In genomic region chr2:152201466-152201830, GRCh38 we compare ENCODE assay signal across 1 cellular context.
TF ChIP-seq lines count a peak whose summit lies in the region.

No MANE protein-coding gene starts in this region.

TF ChIP-seq in IMR-90, 13 proteins besides CTCF, POLR2A, EP300 and RAD21 (continued from another document):
- TF ChIP-seq NFE2L2 (IDR thresholded peaks at IDR 0.05; ENCODE audit: low read depth, low read length) (no peak), SMC3 (IDR thresholded peaks at IDR 0.05; ENCODE audit: low read depth, low read length) (no peak), ELK1 (IDR thresholded peaks at IDR 0.05; ENCODE audit: borderline replicate concordance, low read depth, low read length) (no peak), RCOR1 (IDR thresholded peaks at IDR 0.05; ENCODE audit: insufficient replicate concordance, low read length) (no peak)
